Comparison of ENCODE assay signal across 8 cellular contexts in genomic region chr1:146478125-146478720, GRCh38.
A peak's percentile ranks its signal among the peaks of the same experiment; 100 is the strongest.
DNase-seq lines count a peak whose midpoint lies in the region; ATAC-seq, FAIRE-seq and TF ChIP-seq lines count a peak whose summit lies in the region.
"Not testable (repeated sequence)": the region's sequence is repeated elsewhere in the genome, so short reads cannot be mapped to it uniquely, and the experiment has no call there.

No MANE protein-coding gene starts in this region.

- not testable (repeated sequence) for BruUV-seq in K562 (replicated peaks; lab: Mats Ljungman, UMichigan)

- H3K4me1 Mint-ChIP-seq in WTC11 = peaks cover 16% of the 10 kb centered on the region
- H3K4me1 Mint-ChIP-seq in natural killer cell = not testable (repeated sequence)

- TF ChIP-seq CTCF in WTC11 (IDR thresholded peaks at IDR 0.05) = peak; percentile 55
- TF ChIP-seq CTCF in K562 (IDR thresholded peaks at IDR 0.05 in 2 of 3, conservative IDR thresholded peaks at IDR 0.05 in 1 of 3; ENCODE audit: insufficient read depth in 2 of 3, low read depth in 1 of 3, low read length in 3 of 3) = peak; percentile 49 to 55 (median 53)
- TF ChIP-seq CTCF in natural killer cell (IDR thresholded peaks at IDR 0.05) = peak; percentile 68
- peak; percentile 57 to 68 (median 63) for TF ChIP-seq CTCF in transverse colon (IDR thresholded peaks at IDR 0.05)

- H3K4me1 ChIP-seq in K562 (replicated peaks in 1 of 2; ENCODE audit: control insufficient read depth in 2 of 2, insufficient read depth in 2 of 2, low read length in 2 of 2); transverse colon: not testable (repeated sequence)

- in situ Hi-C loops in K562 (cut with MboI); transverse colon (cut with MboI; ENCODE audit: low pct_ligation_motif_present in 1 of 4, low pct_unique_long_range_greater_than_20kb in 1 of 4, low sequenced_read_pairs in 3 of 4): not testable (repeated sequence)

- TF ChIP-seq POLR2A in K562 (conservative IDR thresholded peaks at IDR 0.05); transverse colon (IDR thresholded peaks at IDR 0.05): not testable (repeated sequence)

- not testable (repeated sequence) for H3K4me3 ChIP-seq in K562, transverse colon

- CTCF ChIA-PET in WTC11 (lab: Charles Lee); K562 (lab: Yijun Ruan, JAX; ENCODE audit: low intra/inter-chr PET ratio): not testable (repeated sequence)

- not testable (repeated sequence) for H3K27me3 ChIP-seq in K562 (ENCODE audit: control insufficient read depth in 2 of 2, insufficient read depth in 2 of 2, low read length in 2 of 2); transverse colon

- H3K9ac ChIP-seq in K562 (ENCODE audit: insufficient read depth in 1 of 2, low read depth in 2 of 2, low read length in 2 of 2) = not testable (repeated sequence)

- H3K4me3 Mint-ChIP-seq in WTC11, natural killer cell: not testable (repeated sequence)

- not testable (repeated sequence) for H3K9me1 ChIP-seq in K562 (ENCODE audit: control insufficient read depth, insufficient read depth, low read length)

- not testable (repeated sequence) for H3K36me3 Mint-ChIP-seq in WTC11, natural killer cell

- not testable (repeated sequence) for H3K4me2 ChIP-seq in K562 (ENCODE audit: insufficient read depth, low read length)

- not testable (repeated sequence) for H3K9me3 ChIP-seq in K562 (replicated peaks; ENCODE audit: control insufficient read depth, insufficient read depth, low read depth, low read length); transverse colon

- not testable (repeated sequence) for H3K36me3 ChIP-seq in K562 (ENCODE audit: control insufficient read depth, insufficient read depth, low read length); transverse colon

- H3K79me2 ChIP-seq in K562 (ENCODE audit: control insufficient read depth, insufficient read depth, low read length) = not testable (repeated sequence)

- not testable (repeated sequence) for H2AFZ ChIP-seq in K562 (ENCODE audit: low read depth, low read length)

- FAIRE-seq in HTR-8/SVneo (lab: Jason Lieb, UNC); K562 (lab: Jason Lieb, UNC): not testable (repeated sequence)

- DNase-seq in D341Med (ENCODE audit: low spot score) = peak; percentile 45
- DNase-seq in HTR-8/SVneo (ENCODE audit: insufficient read length, low spot score) = peak; percentile 21
- DNase-seq in NCI-H748 (lab: John Stamatoyannopoulos, UW; ENCODE audit: unreplicated experiment) = peak; percentile 58
- DNase-seq in WTC11 (ENCODE audit: low spot score) = peak; percentile 44
- peak; percentile 4 to 24 (median 10) for DNase-seq in K562 (ENCODE audit: extremely low read depth in 1 of 4, low spot score in 3 of 4)
- DNase-seq in Right ventricle myocardium superior, natural killer cell: not testable (repeated sequence)
- peak; percentile 16 for DNase-seq in transverse colon

- not testable (repeated sequence) for H3K27ac Mint-ChIP-seq in WTC11, natural killer cell

- not testable (repeated sequence) for H3K27ac ChIP-seq in K562 (ENCODE audit: extremely low read depth, low read depth, low read length); transverse colon

- not testable (repeated sequence) for H4K20me1 ChIP-seq in K562 (replicated peaks; ENCODE audit: control insufficient read depth, insufficient read depth, low read length)

- POLR2A ChIA-PET in WTC11 (lab: Charles Lee); K562 (lab: Yijun Ruan, JAX): not testable (repeated sequence)

- not testable (repeated sequence) for H3K27me3 Mint-ChIP-seq in WTC11 (ENCODE audit: low read depth); natural killer cell (ENCODE audit: low read depth in 2 of 2)

- not testable (repeated sequence) for H3K9me3 Mint-ChIP-seq in WTC11, natural killer cell

- ATAC-seq in WTC11 = peak; percentile 77
- peak; percentile 85 for ATAC-seq in K562
- peak; percentile 73 for ATAC-seq in Right ventricle myocardium superior (ENCODE audit: poor library complexity)
- peak; percentile 39 to 61 (median 42) for ATAC-seq in natural killer cell

- TF ChIP-seq RAD21 in K562 (CRISPR knock-in tag; conservative IDR thresholded peaks at IDR 0.05 in 1 of 2, IDR thresholded peaks at IDR 0.05 in 1 of 2) = peak; percentile 40 to 70

- 5% methylated on average over 9 of the region's 12 CpGs for WGBS in K562 (ENCODE audit: insufficient coverage, low coverage, missing lambda C conversion rate)
- WGBS in transverse colon (ENCODE audit: low coverage in 1 of 2), 2 donors = 47% methylated on average over 12 of the region's 12 CpGs; no CpG with 5 or more reads in 1 of the 2 donors

- TF ChIP-seq EP300 in K562 (IDR thresholded peaks at IDR 0.05; ENCODE audit: low read length); transverse colon (IDR thresholded peaks at IDR 0.05; ENCODE audit: low read depth): not testable (repeated sequence)

- intact Hi-C loops in K562 (cut with micrococcal nuclease); Right ventricle myocardium superior (cut with DNase I); natural killer cell (cut with micrococcal nuclease); transverse colon (cut with DNase I; ENCODE audit: low total_unique reads): not testable (repeated sequence)
